ENCODE assay signal across 33 cellular contexts in genomic region chr12:68883151-68883550, GRCh38.
"Had no signal": no experiment of that assay in that cellular context is flagged by ENCODE, and none has a peak within 500 bp of the region (broad histone marks: within the 10 kb centered on the region; RNA-seq: fewer than 3 reads in every experiment).

No MANE protein-coding gene starts in this region.

- H3K4me3 Mint-ChIP-seq: activated CD4-positive, alpha-beta T cell treated with anti-CD3 and anti-CD28 coated beads for 36 hours; activated CD8-positive, alpha-beta T cell treated with anti-CD3 and anti-CD28 coated beads for 36 hours; activated naive CD8-positive, alpha-beta T cell; activated naive CD8-positive, alpha-beta T cell treated with anti-CD3 and anti-CD28 coated beads, Interleukin-2, amount 50 U/mL, for 24 hours; activated T-cell treated with anti-CD3 and anti-CD28 coated beads, Interleukin-2, amount 50 U/mL, for 4 hours; activated T-helper 17 cell treated with anti-CD3 and anti-CD28 coated beads, Interleukin-2, amount 50 U/mL, for 72 hours; effector memory CD8-positive, alpha-beta T cell; T-helper 17 cell; T-helper 2 cell treated with Interferon-gamma antibody and Interleukin-4, amounts not matched to agents 5 μg/mL and 100 μg/mL, for 36 hours had no signal

- H3K4me2 ChIP-seq: hepatocyte had no signal

- H3K27ac Mint-ChIP-seq: activated CD4-positive, alpha-beta T cell treated with anti-CD3 and anti-CD28 coated beads for 36 hours; activated CD8-positive, alpha-beta T cell treated with anti-CD3 and anti-CD28 coated beads for 36 hours; activated naive CD8-positive, alpha-beta T cell; activated naive CD8-positive, alpha-beta T cell treated with anti-CD3 and anti-CD28 coated beads, Interleukin-2, amount 50 U/mL, for 24 hours; activated T-helper 17 cell treated with anti-CD3 and anti-CD28 coated beads, Interleukin-2, amount 50 U/mL, for 72 hours; effector memory CD8-positive, alpha-beta T cell; T-helper 17 cell; T-helper 2 cell treated with Interferon-gamma antibody and Interleukin-4, amounts not matched to agents 5 μg/mL and 100 μg/mL, for 36 hours had no signal

- H3K9me3 Mint-ChIP-seq: activated T-cell treated with anti-CD3 and anti-CD28 coated beads, Interleukin-2, amount 50 U/mL, for 4 hours; activated T-helper 17 cell treated with anti-CD3 and anti-CD28 coated beads, Interleukin-2, amount 50 U/mL, for 72 hours had no signal

- H3K27me3 ChIP-seq: adrenal gland, body of pancreas, esophagus squamous epithelium, gastroesophageal sphincter, heart right ventricle, hepatocyte had no signal

- H3K4me1 Mint-ChIP-seq: activated T-helper 17 cell treated with anti-CD3 and anti-CD28 coated beads, Interleukin-2, amount 50 U/mL, for 72 hours; T-helper 17 cell had no signal

- H3K27ac ChIP-seq: adrenal gland, body of pancreas, esophagus squamous epithelium, gastroesophageal sphincter, heart right ventricle, hepatocyte had no signal

- H3K4me1 ChIP-seq: gastroesophageal sphincter, heart right ventricle had no signal

- H3K36me3 ChIP-seq: adrenal gland, esophagus squamous epithelium had no signal

- ATAC-seq: activated CD4-positive, alpha-beta T cell treated with anti-CD3 and anti-CD28 coated beads for 36 hours; activated CD8-positive, alpha-beta T cell treated with anti-CD3 and anti-CD28 coated beads for 36 hours; activated naive CD8-positive, alpha-beta T cell treated with anti-CD3 and anti-CD28 coated beads, Interleukin-2, amount 50 U/mL, for 24 hours; activated T-cell treated with anti-CD3 and anti-CD28 coated beads, Interleukin-2, amount 50 U/mL, for 4 hours; activated T-helper 17 cell treated with anti-CD3 and anti-CD28 coated beads, Interleukin-2, amount 50 U/mL, for 72 hours; body of pancreas; effector memory CD8-positive, alpha-beta T cell; gastroesophageal sphincter; heart right ventricle; T-helper 17 cell had no signal

- H3K4me3 ChIP-seq: adrenal gland, body of pancreas, esophagus squamous epithelium, gastroesophageal sphincter, heart right ventricle, hepatocyte had no signal

- H3K27me3 Mint-ChIP-seq: activated T-helper 17 cell treated with anti-CD3 and anti-CD28 coated beads, Interleukin-2, amount 50 U/mL, for 72 hours; T-helper 17 cell had no signal

- DNase-seq: activated CD4-positive, alpha-beta T cell treated with anti-CD3 and anti-CD28 coated beads for 36 hours; activated CD4-positive, alpha-beta T cell treated with anti-CD3 and anti-CD28 coated beads, Interleukin-2, amount 50 U/mL, for 1 hour; activated CD4-positive, alpha-beta T cell treated with anti-CD3 and anti-CD28 coated beads, Interleukin-2, amount 50 U/mL, for 48 hours; activated CD4-positive, CD25-positive, alpha-beta regulatory T cell; activated CD4-positive, CD25-positive, alpha-beta regulatory T cell treated with anti-CD3 and anti-CD28 coated beads, Interleukin-2, amount 50 U/mL, for 72 hours; activated CD8-positive, alpha-beta memory T cell treated with anti-CD3 and anti-CD28 coated beads for 24 hours; activated CD8-positive, alpha-beta T cell treated with anti-CD3 and anti-CD28 coated beads for 36 hours; activated effector memory CD4-positive, alpha-beta T cell treated with Interleukin-2 at 50 U/mL for 16 hours; activated gamma-delta T cell treated with Interleukin-2 at 50 U/mL for 16 hours; activated naive CD4-positive, alpha-beta T cell treated with anti-CD3 and anti-CD28 coated beads, Interleukin-2, amount 50 U/mL, for 16 hours; activated naive CD4-positive, alpha-beta T cell treated with Interleukin-2 at 50 U/mL for 16 hours; activated naive CD8-positive, alpha-beta T cell treated with anti-CD3 and anti-CD28 coated beads, Interleukin-2, amount 50 U/mL, for 24 hours; activated T-cell treated with anti-CD3 and anti-CD28 coated beads, Interleukin-2, amount 50 U/mL, for 4 hours; adrenal gland; amygdala; aorta; body of pancreas; caudate nucleus; cortex of kidney; dermis blood vessel endothelial cell; effector CD4-positive, alpha-beta T cell; effector memory CD8-positive, alpha-beta T cell; erythroblast; esophagus squamous epithelium; foreskin melanocyte; heart right ventricle; T-helper 17 cell; T1000 had no signal

- H3K9me3 ChIP-seq: adrenal gland, body of pancreas had no signal
